8 cellular contexts compared by ENCODE assay signal in the genomic region with DNA sequence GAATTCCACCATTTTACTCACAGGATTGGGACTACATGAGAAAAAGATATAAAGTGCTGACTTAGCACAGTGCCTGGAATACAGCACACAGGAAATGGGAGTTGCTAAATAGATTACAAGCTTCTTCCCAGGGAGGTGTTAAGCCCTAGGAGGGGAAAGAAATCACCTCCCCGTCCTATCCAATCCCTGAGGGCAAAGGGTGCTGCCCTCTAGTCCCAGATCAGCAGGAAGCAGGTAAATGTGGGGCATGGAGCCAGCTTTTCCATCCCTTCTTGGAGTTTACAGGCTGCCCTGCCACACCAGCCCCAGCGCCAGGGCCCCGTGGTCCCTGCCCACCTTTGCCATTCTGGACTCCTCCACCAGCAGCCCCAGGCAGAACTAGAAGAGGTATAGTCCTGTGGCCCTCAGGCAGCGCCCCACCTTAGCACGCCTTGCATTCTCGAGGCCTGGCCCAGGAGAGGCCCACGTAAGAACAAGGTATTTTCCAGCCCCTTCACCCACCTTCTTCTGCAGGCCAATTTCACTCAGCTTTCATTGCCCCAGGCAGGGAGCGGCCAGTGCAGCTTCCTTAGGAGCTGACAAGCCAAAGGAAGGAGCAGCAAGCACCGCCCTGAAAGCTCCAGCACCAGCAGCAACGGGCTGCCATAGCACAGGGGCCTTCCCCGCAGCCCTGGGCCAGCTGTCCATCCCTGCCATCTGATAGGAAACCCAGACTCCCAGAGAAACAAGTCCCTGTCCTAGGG. TPM values are rescaled to one million over a fixed set of nuclear protein-coding genes. Genes with fewer than 3 reads are reported as not detected.
DNase-seq lines count a peak whose midpoint lies in the region; ATAC-seq and TF ChIP-seq lines count a peak whose summit lies in the region.

No MANE protein-coding gene starts in this region.

- ATAC-seq in HG03571 (IDR thresholded peaks at IDR 0.05; ENCODE audit: unreplicated experiment) (no peak), HG03439 (IDR thresholded peaks at IDR 0.05; ENCODE audit: unreplicated experiment) (no peak)

- 26 to 30% methylated on average over 6 to 8 of the region's 11 CpGs for WGBS in esophagus squamous epithelium, 2 donors

- H3K9me3 ChIP-seq in esophagus squamous epithelium: no peaks in the 10 kb centered on the region
- H3K9me3 ChIP-seq in parathyroid adenoma (ENCODE audit: control insufficient read depth, low read length): no peaks in the 10 kb centered on the region

- peaks cover 0 to 14% (median 0%) of the 10 kb centered on the region in 3 donors for H3K36me3 ChIP-seq in esophagus squamous epithelium
- H3K36me3 ChIP-seq in parathyroid adenoma (ENCODE audit: control insufficient read depth, insufficient read depth, low read length): no peaks in the 10 kb centered on the region

- H3K4me1 ChIP-seq in esophagus squamous epithelium (peaks cover 81 to 99% (median 89%) of the 10 kb centered on the region in 3 donors), parathyroid adenoma (peaks cover 53% of the 10 kb centered on the region)

- TF ChIP-seq CTCF in esophagus squamous epithelium (IDR thresholded peaks at IDR 0.05): no peak
- TF ChIP-seq CTCF in parathyroid adenoma (IDR thresholded peaks at IDR 0.05): no peak

- H3K9ac ChIP-seq in parathyroid adenoma: no peak overlapping the region

- H3K4me2 ChIP-seq in parathyroid adenoma (ENCODE audit: low read length): peak overlapping the region; percentile 51

- intact Hi-C loops in esophagus squamous epithelium (cut with DNase I): loop anchor here (2.0 kb wide), 1 partner anchor 35 kb away; a partner anchor contains a TSS

- H3K27me3 ChIP-seq in esophagus squamous epithelium: no peaks in the 10 kb centered on the region
- H3K27me3 ChIP-seq in parathyroid adenoma (ENCODE audit: control insufficient read depth, insufficient read depth, low read length): no peaks in the 10 kb centered on the region

- in situ Hi-C loops in SK-MEL-5 (cut with HindIII; ENCODE audit: low pct_unique_long_range_greater_than_20kb, low sequenced_read_pairs): no loop called here

- peak overlapping the region; percentile 76 for H2AFZ ChIP-seq in parathyroid adenoma

- H3K79me2 ChIP-seq in parathyroid adenoma: peaks cover 28% of the 10 kb centered on the region

- no peak for TF ChIP-seq POLR2A in esophagus squamous epithelium (IDR thresholded peaks at IDR 0.05)

- peak overlapping the region; percentile 74 to 94 (median 84) for H3K27ac ChIP-seq in esophagus squamous epithelium
- H3K27ac ChIP-seq in parathyroid adenoma: peak overlapping the region; percentile 97

- H3K4me3 ChIP-seq in esophagus squamous epithelium: peak overlapping the region in 1 of 4 donors; percentile 25
- H3K4me3 ChIP-seq in parathyroid adenoma (ENCODE audit: low read depth, low read length): no peak overlapping the region

- DNase-seq in ELR (ENCODE audit: low read depth) (peak; percentile 68), SK-MEL-5 (ENCODE audit: low read depth, low spot score) (peak; percentile 32), esophagus squamous epithelium (lab: John Stamatoyannopoulos, UW) (no peak), SKM-1 treated with dmso at 0.1 percent for 144 hours (lab: John Stamatoyannopoulos, UW; ENCODE audit: unreplicated experiment) (no peak), NCI-H1092 treated with DMSO at 0.1 percent for 48 hours (lab: John Stamatoyannopoulos, UW) (no peak)

RNA-seq across cellular contexts. Expression of a gene that starts 28.8 kb away (rescaled TPM):
- total RNA-seq in SK-MEL-5 (2014; rRNA removed; shearing (Covaris generic)): 4,623 and 4,698 TPM in 2 replicates
- 4,195 and 4,230 TPM in 2 replicates for polyA plus RNA-seq in SK-MEL-5 (2015; cell fraction: cytosol; rRNA removed)
- polyA plus RNA-seq in SK-MEL-5 (2015; cell fraction: nucleus; rRNA removed): 2,055 and 2,138 TPM in 2 replicates
- total RNA-seq in esophagus squamous epithelium: 1,000 to 10,000 TPM; 3,136 to 5,114 (median 4,044) TPM

RNA-seq across cellular contexts. Expression of a gene that starts 35.2 kb away (rescaled TPM):
- 46.4 and 66.2 TPM in 2 replicates for total RNA-seq in SK-MEL-5 (2014; rRNA removed; shearing (Covaris generic))
- polyA plus RNA-seq in SK-MEL-5 (2015; cell fraction: cytosol; rRNA removed): 55.2 and 66.5 TPM in 2 replicates
- polyA plus RNA-seq in SK-MEL-5 (2015; cell fraction: nucleus; rRNA removed): 255 and 603 TPM in 2 replicates
- 100 to 1,000 TPM in 1 of 4 donors, 10 to 100 TPM in 3; 39.5 to 117 (median 63.7) TPM for total RNA-seq in esophagus squamous epithelium

RNA-seq across cellular contexts. Expression of a gene that starts 35.8 kb away (rescaled TPM):
- 22.0 and 26.1 TPM in 2 replicates for total RNA-seq in SK-MEL-5 (2014; rRNA removed; shearing (Covaris generic))
- polyA plus RNA-seq in SK-MEL-5 (2015; cell fraction: cytosol; rRNA removed): 131 and 166 TPM in 2 replicates
- 73.5 and 84.3 TPM in 2 replicates for polyA plus RNA-seq in SK-MEL-5 (2015; cell fraction: nucleus; rRNA removed)
- 10 to 100 TPM; 18.2 to 44.4 (median 21.4) TPM for total RNA-seq in esophagus squamous epithelium

Comparison
In these comparisons a context has a peak if more than half of its experiments do, and no peak if none do; other contexts are left out.
1. DNase-seq: peak in ELR (single experiment) and SK-MEL-5 (single experiment); none in esophagus squamous epithelium (single experiment), SKM-1 treated with dmso at 0.1 percent for 144 hours (single experiment) and NCI-H1092 treated with DMSO at 0.1 percent for 48 hours (single experiment).